Comparison of ENCODE assay signal across 8 cellular contexts in the genomic region with DNA sequence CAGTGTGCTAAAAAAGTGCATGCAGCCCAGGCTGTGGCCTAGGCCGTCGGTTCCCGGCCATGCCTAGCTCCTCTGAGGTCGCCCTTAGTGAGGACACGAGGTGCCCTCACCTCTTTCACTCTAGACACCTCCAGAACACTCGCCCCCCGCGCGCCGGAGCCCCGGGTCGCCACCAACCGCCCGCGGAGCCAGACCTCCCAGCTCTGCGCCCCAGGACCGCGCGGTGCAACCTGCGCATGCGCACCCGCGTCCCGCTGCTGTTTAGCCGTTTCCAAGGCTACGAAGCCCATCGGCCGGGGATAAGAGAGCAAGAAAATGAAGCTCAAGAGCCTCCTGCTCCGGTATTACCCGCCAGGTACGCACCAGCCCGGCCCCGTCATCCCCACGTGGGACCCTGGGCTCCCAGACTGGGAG. TPM values are rescaled to one million over a fixed set of nuclear protein-coding genes. Genes with fewer than 3 reads are reported as not detected.
A peak's percentile ranks its signal among the peaks of the same experiment; 100 is the strongest.
DNase-seq lines count a peak whose midpoint lies in the region; ATAC-seq and TF ChIP-seq lines count a peak whose summit lies in the region.

A gene with protein sequence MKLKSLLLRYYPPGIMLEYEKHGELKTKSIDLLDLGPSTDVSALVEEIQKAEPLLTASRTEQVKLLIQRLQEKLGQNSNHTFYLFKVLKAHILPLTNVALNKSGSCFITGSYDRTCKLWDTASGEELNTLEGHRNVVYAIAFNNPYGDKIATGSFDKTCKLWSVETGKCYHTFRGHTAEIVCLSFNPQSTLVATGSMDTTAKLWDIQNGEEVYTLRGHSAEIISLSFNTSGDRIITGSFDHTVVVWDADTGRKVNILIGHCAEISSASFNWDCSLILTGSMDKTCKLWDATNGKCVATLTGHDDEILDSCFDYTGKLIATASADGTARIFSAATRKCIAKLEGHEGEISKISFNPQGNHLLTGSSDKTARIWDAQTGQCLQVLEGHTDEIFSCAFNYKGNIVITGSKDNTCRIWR (plus strand): TSS at position 257 of the 414 bp plus-strand sequence. CDS start 59 bp downstream, at position 316.

- WGBS in ectodermal cell, 2 experiments, result 16 to 24% methylated on average over 34 of the region's 34 CpGs

- H3K27ac ChIP-seq in ectodermal cell (ENCODE audit: insufficient read depth, low read depth, low read length, poor library complexity, severe bottlenecking), result no peak within 1 kb of the TSS
- peak within 1 kb of the TSS; percentile 72 for H3K27ac ChIP-seq in lower lobe of right lung

- H3K4me1 ChIP-seq in ectodermal cell (ENCODE audit: control insufficient read depth, insufficient read depth, low read length), result no peaks in the 10 kb centered on the region
- peaks cover 7% of the 10 kb centered on the region for H3K4me1 ChIP-seq in lower lobe of right lung
- H3K4me1 ChIP-seq in HAP-1, result peaks cover 3% of the 10 kb centered on the region; the same call in 1 of the 2 replicates

- H3K27me3 ChIP-seq in ectodermal cell (ENCODE audit: control insufficient read depth, insufficient read depth, low read length, poor library complexity, severe bottlenecking), result peaks cover 8% of the 10 kb centered on the region
- peaks cover 16% of the 10 kb centered on the region for H3K27me3 ChIP-seq in lower lobe of right lung (ENCODE audit: low read depth)
- peaks cover 2% of the 10 kb centered on the region; the same call in 1 of the 2 replicates for H3K27me3 ChIP-seq in HAP-1 (ENCODE audit: low read depth)

- intact Hi-C loops in activated CD4-positive, alpha-beta T cell treated with anti-CD3 and anti-CD28 coated beads, Interleukin-2, amount 10 ng/mL, durations not matched to agents 24 days and 14 days (cut with micrococcal nuclease), result no loop called here
- intact Hi-C loops in lower lobe of right lung (cut with DNase I), result no loop called here

- H3K9me3 Mint-ChIP-seq in activated CD4-positive, alpha-beta T cell treated with anti-CD3 and anti-CD28 coated beads, Interleukin-2, amount 10 ng/mL, durations not matched to agents 24 days and 14 days, result no peaks in the 10 kb centered on the region

- H3K9me3 ChIP-seq in ectodermal cell (ENCODE audit: control insufficient read depth, low read length) (no peaks in the 10 kb centered on the region), lower lobe of right lung (no peaks in the 10 kb centered on the region), HAP-1 (no peaks in the 10 kb centered on the region)

- H3K27ac Mint-ChIP-seq in activated CD4-positive, alpha-beta T cell treated with anti-CD3 and anti-CD28 coated beads, Interleukin-2, amount 10 ng/mL, durations not matched to agents 24 days and 14 days, result no peak within 1 kb of the TSS

- no peak for TF ChIP-seq CTCF in lower lobe of right lung (IDR thresholded peaks at IDR 0.05)

- no peak within 1 kb of the TSS for H3K4me3 Mint-ChIP-seq in activated CD4-positive, alpha-beta T cell treated with anti-CD3 and anti-CD28 coated beads, Interleukin-2, amount 10 ng/mL, durations not matched to agents 24 days and 14 days

- H3K27me3 Mint-ChIP-seq in activated CD4-positive, alpha-beta T cell treated with anti-CD3 and anti-CD28 coated beads, Interleukin-2, amount 10 ng/mL, durations not matched to agents 24 days and 14 days, result peaks cover 26% of the 10 kb centered on the region

- H3K36me3 Mint-ChIP-seq in activated CD4-positive, alpha-beta T cell treated with anti-CD3 and anti-CD28 coated beads, Interleukin-2, amount 10 ng/mL, durations not matched to agents 24 days and 14 days (ENCODE audit: low read depth), result no peaks in the 10 kb centered on the region

- ATAC-seq in HG03159 (IDR thresholded peaks at IDR 0.05; ENCODE audit: unreplicated experiment), result peak; percentile 97
- peak; percentile 94 to 96 for ATAC-seq in lower lobe of right lung

- DNase-seq in EL (peak; percentile 65), lower lobe of right lung (peak; percentile 82), NK-92 (lab: John Stamatoyannopoulos, UW; ENCODE audit: unreplicated experiment) (no peak), HAP-1 (ENCODE audit: low spot score in 2 of 2) (no peak)
- peak; percentile 82 for DNase-seq in activated CD4-positive, alpha-beta T cell treated with anti-CD3 and anti-CD28 coated beads, Interleukin-2, amount 10 ng/mL, durations not matched to agents 24 days and 14 days
- peak; percentile 21 to 43 for DNase-seq in stimulated activated CD8-positive, alpha-beta memory T cell treated with anti-CD3 and anti-CD28 coated beads, Interleukin-2, amount 100 ng/mL, for 48 hours (ENCODE audit: low read depth in 2 of 2)

- no peaks in the 10 kb centered on the region for H3K36me3 ChIP-seq in ectodermal cell (ENCODE audit: control insufficient read depth, insufficient read depth, low read length)
- H3K36me3 ChIP-seq in lower lobe of right lung, result no peaks in the 10 kb centered on the region
- no peaks in the 10 kb centered on the region for H3K36me3 ChIP-seq in HAP-1 (replicated peaks)

- in situ Hi-C loops in HAP-1 (cut with MboI; ENCODE audit: low sequenced_read_pairs), result loop anchor here (10.0 to 25.0 kb wide), 2 partner anchors 467 to 734 kb away; no protein-coding TSS in a partner anchor

- no peaks in the 10 kb centered on the region for H3K4me1 Mint-ChIP-seq in activated CD4-positive, alpha-beta T cell treated with anti-CD3 and anti-CD28 coated beads, Interleukin-2, amount 10 ng/mL, durations not matched to agents 24 days and 14 days

- peak within 1 kb of the TSS; percentile 32 for H3K4me3 ChIP-seq in ectodermal cell (ENCODE audit: insufficient read depth, low read depth, low read length)
- H3K4me3 ChIP-seq in lower lobe of right lung, result peak within 1 kb of the TSS; percentile 41
- H3K4me3 ChIP-seq in HAP-1, result no peak within 1 kb of the TSS

RNA-seq across cellular contexts. Expression of the gene that starts here (rescaled TPM):
- total RNA-seq in activated CD4-positive, alpha-beta T cell treated with anti-CD3 and anti-CD28 coated beads, Interleukin-2, amount 10 ng/mL, durations not matched to agents 24 days and 14 days, result not detected in 2 replicates
- polyA plus RNA-seq in ectodermal cell (2013, experiment 1 of 4), result 0.39 TPM
- polyA plus RNA-seq in ectodermal cell (2013, experiment 2 of 4), result 0.60 TPM
- 1.1 TPM for polyA plus RNA-seq in ectodermal cell (2013, experiment 3 of 4)
- 0.93 TPM for polyA plus RNA-seq in ectodermal cell (2013, experiment 4 of 4)
- 4.9 TPM for total RNA-seq in lower lobe of right lung

Comparison
In these comparisons a context has a peak if more than half of its experiments do, and no peak if none do; other contexts are left out.
1. Peak in DNase-seq in activated CD4-positive, alpha-beta T cell treated with anti-CD3 and anti-CD28 coated beads, Interleukin-2, amount 10 ng/mL, durations not matched to agents 24 days and 14 days; RNA of the gene not detected or under 1 TPM.
2. DNase-seq: peak in EL (single experiment), lower lobe of right lung (single experiment) and stimulated activated CD8-positive, alpha-beta memory T cell treated with anti-CD3 and anti-CD28 coated beads, Interleukin-2, amount 100 ng/mL, for 48 hours (2 of 2); none in NK-92 (single experiment) and HAP-1 (0 of 2).